In genomic region chr5:38382898-38383297, GRCh38 we compare ENCODE assay signal across 1 cellular context.
A peak's percentile ranks its signal among the peaks of the same experiment; 100 is the strongest.
TF ChIP-seq lines count a peak whose summit lies in the region.

No MANE protein-coding gene starts in this region.

TF ChIP-seq in HepG2, 621 proteins besides CTCF, POLR2A, EP300 and RAD21 (continued from another document and continues in another):
- TF ChIP-seq HMGXB3 (CRISPR knock-in tag; IDR thresholded peaks at IDR 0.05; ENCODE audit: borderline replicate concordance) = no peak
- no peak for TF ChIP-seq NCOA1 (CRISPR knock-in tag; IDR thresholded peaks at IDR 0.05)
- TF ChIP-seq PHF21A (CRISPR knock-in tag; IDR thresholded peaks at IDR 0.05) = no peak
- no peak for TF ChIP-seq ZNF512 (CRISPR knock-in tag; IDR thresholded peaks at IDR 0.05)
- peak; percentile 63; the same call in 1 of the 2 replicates for TF ChIP-seq SMAD3 (CRISPR knock-in tag; IDR thresholded peaks at IDR 0.05)
- TF ChIP-seq DRAP1 (CRISPR knock-in tag; IDR thresholded peaks at IDR 0.05) = no peak
- TF ChIP-seq ZBTB4 (CRISPR knock-in tag; IDR thresholded peaks at IDR 0.05; ENCODE audit: borderline replicate concordance) = no peak
- TF ChIP-seq CREB3 (CRISPR knock-in tag; IDR thresholded peaks at IDR 0.05) = no peak
- no peak for TF ChIP-seq NFIC (IDR thresholded peaks at IDR 0.05; ENCODE audit: low read length)
- no peak for TF ChIP-seq ZBTB20 (CRISPR knock-in tag; IDR thresholded peaks at IDR 0.05; ENCODE audit: borderline replicate concordance, low read depth)
- TF ChIP-seq REL (CRISPR knock-in tag; conservative IDR thresholded peaks at IDR 0.05) = no peak
- TF ChIP-seq ZNF160 (CRISPR knock-in tag; IDR thresholded peaks at IDR 0.05) = no peak
- no peak for TF ChIP-seq ZNF549 (CRISPR knock-in tag; IDR thresholded peaks at IDR 0.05)
- no peak for TF ChIP-seq ZBTB7A (CRISPR knock-in tag; IDR thresholded peaks at IDR 0.05)
- TF ChIP-seq CAMTA2 (CRISPR knock-in tag; IDR thresholded peaks at IDR 0.05; ENCODE audit: borderline replicate concordance) = no peak
- no peak for TF ChIP-seq ZBTB37 (CRISPR knock-in tag; IDR thresholded peaks at IDR 0.05)
- no peak for TF ChIP-seq ZNF609 (CRISPR knock-in tag; IDR thresholded peaks at IDR 0.05; ENCODE audit: borderline replicate concordance)
- no peak for TF ChIP-seq RORA (CRISPR knock-in tag; IDR thresholded peaks at IDR 0.05)
- TF ChIP-seq ZSCAN29 (CRISPR knock-in tag; conservative IDR thresholded peaks at IDR 0.05) = no peak
- TF ChIP-seq ZNF101 (CRISPR knock-in tag; IDR thresholded peaks at IDR 0.05; ENCODE audit: borderline replicate concordance, low read depth) = no peak
- no peak for TF ChIP-seq ZFAT (CRISPR knock-in tag; conservative IDR thresholded peaks at IDR 0.05)
- TF ChIP-seq DNMT3B (CRISPR knock-in tag; conservative IDR thresholded peaks at IDR 0.05) = 0 out of 2 replicates have a peak, but pooled peaks have one; percentile 63
- no peak for TF ChIP-seq ZFP36L2 (CRISPR knock-in tag; IDR thresholded peaks at IDR 0.05)
- TF ChIP-seq CBX2 (IDR thresholded peaks at IDR 0.05; ENCODE audit: low read depth, low read length) = no peak
- TF ChIP-seq CBX2 (CRISPR knock-in tag; IDR thresholded peaks at IDR 0.05; ENCODE audit: low read depth) = no peak
- no peak for TF ChIP-seq ZNF770 (CRISPR knock-in tag; IDR thresholded peaks at IDR 0.05)
- no peak for TF ChIP-seq CC2D1A (CRISPR knock-in tag; IDR thresholded peaks at IDR 0.05)
- no peak for TF ChIP-seq FOXO4 (CRISPR knock-in tag; conservative IDR thresholded peaks at IDR 0.05)
- TF ChIP-seq SMARCE1 (IDR thresholded peaks at IDR 0.05; ENCODE audit: borderline replicate concordance) = no peak
- no peak for TF ChIP-seq MLX (CRISPR knock-in tag; IDR thresholded peaks at IDR 0.05)
- TF ChIP-seq THAP8 (CRISPR knock-in tag; IDR thresholded peaks at IDR 0.05; ENCODE audit: borderline replicate concordance) = no peak
- TF ChIP-seq ZNF274 (CRISPR knock-in tag; IDR thresholded peaks at IDR 0.05) = no peak
- TF ChIP-seq SUZ12 (IDR thresholded peaks at IDR 0.05; ENCODE audit: low read depth, low read length) = no peak
- no peak for TF ChIP-seq FOXP1 (IDR thresholded peaks at IDR 0.05)
- TF ChIP-seq FOXP1 (CRISPR knock-in tag; IDR thresholded peaks at IDR 0.05) = peak; percentile 41; the same call in 1 of the 2 replicates
- no peak for TF ChIP-seq PHF5A (CRISPR knock-in tag; IDR thresholded peaks at IDR 0.05; ENCODE audit: low read depth, unreplicated experiment)
- TF ChIP-seq PHF20 (CRISPR knock-in tag; IDR thresholded peaks at IDR 0.05) = no peak
- TF ChIP-seq SP140L (CRISPR knock-in tag; IDR thresholded peaks at IDR 0.05; ENCODE audit: borderline replicate concordance) = 0 out of 2 replicates have a peak, but pooled peaks have one; percentile 48
- no peak for TF ChIP-seq IKZF4 (CRISPR knock-in tag; IDR thresholded peaks at IDR 0.05; ENCODE audit: borderline replicate concordance, low read depth, not compliant biosample characterization)
